ENCODE assay signal across 10 cellular contexts in genomic region chr1:177181280-177181630, GRCh38. TPM values are rescaled to one million over a fixed set of nuclear protein-coding genes. Genes with fewer than 3 reads are reported as not detected.
DNase-seq lines count a peak whose midpoint lies in the region; ATAC-seq, FAIRE-seq and TF ChIP-seq lines count a peak whose summit lies in the region.
"Had no signal": no experiment of that assay in that cellular context is flagged by ENCODE, and none has a peak within 500 bp of the region (broad histone marks: within the 10 kb centered on the region; RNA-seq: fewer than 3 reads in every experiment).

No MANE protein-coding gene starts in this region.

- TF ChIP-seq CTCF in endothelial cell (IDR thresholded peaks at IDR 0.05; ENCODE audit: unreplicated experiment) (no peak), transverse colon (IDR thresholded peaks at IDR 0.05) (no peak)

- H3K9me3 ChIP-seq in trophoblast cell (ENCODE audit: insufficient read depth, low read depth, low read length) (peaks cover 2% of the 10 kb centered on the region), transverse colon (no peaks in the 10 kb centered on the region)
- H3K9me3 ChIP-seq: esophagus squamous epithelium had no signal

- no peak overlapping the region for H2AFZ ChIP-seq in trophoblast cell (ENCODE audit: insufficient read depth, low read length, poor library complexity)

- peak; percentile 15 for DNase-seq in endothelial cell (ENCODE audit: low spot score)
- DNase-seq in trophoblast cell: no peak
- no peak for DNase-seq in transverse colon
- DNase-seq in RCC 7860 (ENCODE audit: low spot score): no peak
- DNase-seq in central memory CD4-positive, alpha-beta T cell: no peak
- DNase-seq: esophagus squamous epithelium had no signal

- in situ Hi-C loops in transverse colon (cut with MboI; ENCODE audit: low pct_ligation_motif_present in 1 of 4, low pct_unique_long_range_greater_than_20kb in 1 of 4, low sequenced_read_pairs in 3 of 4): no loop called here

- H3K79me1 ChIP-seq in trophoblast cell (ENCODE audit: low read length): no peaks in the 10 kb centered on the region

- no peak overlapping the region for H2AK5ac ChIP-seq in trophoblast cell (ENCODE audit: low read length)

- no peak overlapping the region for H3K27ac Mint-ChIP-seq in endothelial cell (ENCODE audit: unreplicated experiment)

- no peaks in the 10 kb centered on the region for H3K9me3 Mint-ChIP-seq in endothelial cell (ENCODE audit: unreplicated experiment)

- H3K36me3 ChIP-seq in trophoblast cell (ENCODE audit: control insufficient read depth in 1 of 2, insufficient read depth in 2 of 2, low read length in 2 of 2): no peaks in the 10 kb centered on the region
- no peaks in the 10 kb centered on the region for H3K36me3 ChIP-seq in transverse colon
- H3K36me3 ChIP-seq: esophagus squamous epithelium had no signal

- H3K18ac ChIP-seq in trophoblast cell (ENCODE audit: low read length): no peak overlapping the region

- no peak overlapping the region for H3K23ac ChIP-seq in trophoblast cell (ENCODE audit: low read length)

- no peak overlapping the region for H4K8ac ChIP-seq in trophoblast cell (ENCODE audit: low read depth, low read length)

- TF ChIP-seq POLR2A in transverse colon (IDR thresholded peaks at IDR 0.05): no peak

- no peak overlapping the region for H4K12ac ChIP-seq in trophoblast cell (ENCODE audit: low read depth, low read length)

- intact Hi-C loops in transverse colon (cut with DNase I; ENCODE audit: low total_unique reads): no loop called here

- peak overlapping the region; percentile 49 for H3K4me3 Mint-ChIP-seq in endothelial cell (ENCODE audit: unreplicated experiment)

- peaks cover 13% of the 10 kb centered on the region for H3K27me3 ChIP-seq in trophoblast cell (ENCODE audit: insufficient read depth, low read length)
- peaks cover 29% of the 10 kb centered on the region for H3K27me3 ChIP-seq in transverse colon

- no peak overlapping the region for H2BK5ac ChIP-seq in trophoblast cell (ENCODE audit: low read depth, low read length, poor library complexity)

- no peak overlapping the region for H3K14ac ChIP-seq in trophoblast cell (ENCODE audit: low read length)

- no peaks in the 10 kb centered on the region for H3K36me3 Mint-ChIP-seq in endothelial cell (ENCODE audit: low read depth, unreplicated experiment)

- peak overlapping the region; percentile 51 for H3K4me2 ChIP-seq in trophoblast cell (ENCODE audit: low read length)

- H3K9ac ChIP-seq in trophoblast cell (ENCODE audit: low read length): no peak overlapping the region

- H2BK120ac ChIP-seq in trophoblast cell (ENCODE audit: insufficient read depth, low read length, poor library complexity): no peak overlapping the region

- H3K79me2 ChIP-seq in trophoblast cell (ENCODE audit: control insufficient read depth, insufficient read depth, low read length, poor library complexity): no peaks in the 10 kb centered on the region

- H3K4me3 ChIP-seq in trophoblast cell (ENCODE audit: low read depth, low read length): no peak overlapping the region
- no peak overlapping the region for H3K4me3 ChIP-seq in transverse colon

- H2BK12ac ChIP-seq in trophoblast cell (ENCODE audit: low read length): no peak overlapping the region

- peaks cover 9% of the 10 kb centered on the region for H3K4me1 Mint-ChIP-seq in endothelial cell (ENCODE audit: unreplicated experiment)

- no peak overlapping the region for H3K27ac ChIP-seq in trophoblast cell (ENCODE audit: low read depth, low read length)
- H3K27ac ChIP-seq in transverse colon: no peak overlapping the region
- H3K27ac ChIP-seq: esophagus squamous epithelium had no signal

- WGBS in trophoblast cell (ENCODE audit: extremely low coverage, insufficient coverage, insufficient read length): no CpG with 5 or more reads among the region's 13 CpGs
- 18 to 46% methylated on average over 4 to 13 of the region's 13 CpGs for WGBS in transverse colon (ENCODE audit: low coverage in 1 of 2), 2 donors

- H3K27me3 Mint-ChIP-seq in endothelial cell (ENCODE audit: unreplicated experiment): peaks cover 11% of the 10 kb centered on the region

- H4K91ac ChIP-seq in trophoblast cell (ENCODE audit: low read depth, low read length): no peak overlapping the region

- H3K4ac ChIP-seq in trophoblast cell (ENCODE audit: low read depth, low read length): no peak overlapping the region

- ATAC-seq in GM19035 (IDR thresholded peaks at IDR 0.05; ENCODE audit: unreplicated experiment): peak; percentile 28
- ATAC-seq in HG03175 (IDR thresholded peaks at IDR 0.05; ENCODE audit: unreplicated experiment): peak; percentile 7
- ATAC-seq in GM18870 (IDR thresholded peaks at IDR 0.05; ENCODE audit: unreplicated experiment): no peak

- peaks cover 0 to 4% of the 10 kb centered on the region in 2 experiments for H3K4me1 ChIP-seq in trophoblast cell (ENCODE audit: control insufficient read depth in 1 of 2, insufficient read depth in 2 of 2, low read length in 2 of 2)
- H3K4me1 ChIP-seq in transverse colon: peaks cover 0 to 7% (median 2%) of the 10 kb centered on the region in 4 donors

- TF ChIP-seq EP300 in transverse colon (IDR thresholded peaks at IDR 0.05; ENCODE audit: low read depth): no peak

- no peak for FAIRE-seq in RCC 7860 (lab: Jason Lieb, UNC)

RNA-seq across cellular contexts. Expression of gene BRINP2, which starts 10.5 kb away (rescaled TPM):
- total RNA-seq in endothelial cell (ENCODE audit: unreplicated experiment) (0.59 TPM), transverse colon (not detected)
- 0.06 and 0.07 TPM in 2 replicates for polyA plus RNA-seq in trophoblast cell (2013)
- total RNA-seq: esophagus squamous epithelium, SK-MEL-5 had no signal

RNA-seq across cellular contexts. Expression of gene ASTN1, which starts 16.7 kb away (rescaled TPM):
- 66.6 TPM for total RNA-seq in endothelial cell (ENCODE audit: unreplicated experiment)
- polyA plus RNA-seq in trophoblast cell (2013): 0.05 and 0.08 TPM in 2 replicates
- 1 to 10 TPM in 1 of 4 donors, under 1 TPM in 3; 0.27 to 3.0 (median 0.74) TPM for total RNA-seq in transverse colon
- total RNA-seq: SK-MEL-5 had no signal

Comparison
In these comparisons a context has a peak if more than half of its experiments do, and no peak if none do; other contexts are left out.
1. RNA of gene ASTN1, which starts 16.7 kb away (total RNA-seq): 66.6 TPM in endothelial cell (single experiment); 0.27 to 3.0 TPM in transverse colon; every median in the first group is over 10 times any median in the second.